19 cellular contexts compared by ENCODE assay signal in the genomic region with DNA sequence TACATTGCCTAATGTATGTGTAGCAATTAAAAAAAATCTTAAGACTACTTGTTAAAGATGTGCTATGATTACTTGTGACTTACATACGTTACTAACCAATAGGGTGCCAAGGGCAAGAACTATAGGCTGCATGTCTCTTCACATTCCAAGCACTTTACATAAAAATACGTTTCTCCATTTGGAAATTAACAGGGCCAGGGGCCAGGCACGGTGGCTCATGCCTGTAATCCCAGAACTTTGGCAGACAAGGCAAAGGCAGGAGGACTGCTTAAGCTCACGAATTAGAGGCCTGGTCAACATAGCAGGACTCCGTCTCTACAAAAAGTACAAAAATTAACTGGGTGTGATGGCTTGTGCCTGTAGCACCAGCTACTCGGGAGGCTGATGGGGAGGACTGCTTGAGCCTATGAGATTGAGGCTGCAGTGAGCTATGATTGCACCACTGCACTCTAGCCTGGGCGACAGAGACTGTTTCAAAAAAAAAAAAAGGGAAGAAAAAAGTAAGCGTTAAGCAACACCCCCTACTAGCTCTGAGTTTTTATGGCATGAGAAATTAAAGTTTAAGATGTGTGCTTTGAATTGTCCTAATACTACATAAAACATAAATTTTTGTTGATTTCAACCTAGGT. TPM values are rescaled to one million over a fixed set of nuclear protein-coding genes. Genes with fewer than 3 reads are reported as not detected.
A peak's percentile ranks its signal among the peaks of the same experiment; 100 is the strongest.
DNase-seq lines count a peak whose midpoint lies in the region; ATAC-seq lines count a peak whose summit lies in the region.
"Had no signal": no experiment of that assay in that cellular context is flagged by ENCODE, and none has a peak within 500 bp of the region (broad histone marks: within the 10 kb centered on the region; RNA-seq: fewer than 3 reads in every experiment).

No MANE protein-coding gene starts in this region.

- no peak overlapping the region for H2AK5ac ChIP-seq in mesenchymal stem cell (ENCODE audit: low read length, severe bottlenecking)

- H3K27me3 ChIP-seq in HUES48 (ENCODE audit: control insufficient read depth, insufficient read depth, low read length) (no peaks in the 10 kb centered on the region), mesenchymal stem cell (ENCODE audit: control insufficient read depth in 1 of 2, insufficient read depth in 1 of 2, low read length in 2 of 2) (no peaks in the 10 kb centered on the region)
- H3K27me3 ChIP-seq: BLaER1 had no signal

- H2BK12ac ChIP-seq in mesenchymal stem cell (ENCODE audit: low read length in 2 of 2): no peak overlapping the region

- intact Hi-C loops in head of caudate nucleus (cut with DNase I): no loop called here

- H4K91ac ChIP-seq in mesenchymal stem cell (ENCODE audit: low read length): no peak overlapping the region

- no peak overlapping the region for H3K18ac ChIP-seq in mesenchymal stem cell (ENCODE audit: low read depth in 1 of 2, low read length in 2 of 2)

- no peak overlapping the region for H2BK5ac ChIP-seq in mesenchymal stem cell (ENCODE audit: low read depth, low read length, poor library complexity, severe bottlenecking)

- no peak overlapping the region for H3K23ac ChIP-seq in mesenchymal stem cell (ENCODE audit: low read length in 2 of 2)

- H3K14ac ChIP-seq in mesenchymal stem cell (ENCODE audit: low read length in 2 of 2): no peak overlapping the region

- H3K27ac ChIP-seq in HUES48 (ENCODE audit: low read depth, low read length): peak overlapping the region; percentile 25
- no peak overlapping the region for H3K27ac ChIP-seq in mesenchymal stem cell (ENCODE audit: low read length, poor library complexity, severe bottlenecking)
- H3K27ac ChIP-seq: 22Rv1, BLaER1 had no signal

- H3K9ac ChIP-seq in HUES48 (ENCODE audit: low read depth, low read length) (no peak overlapping the region), mesenchymal stem cell (ENCODE audit: low read length) (no peak overlapping the region)
- H3K9ac ChIP-seq: BLaER1 had no signal

- no peak overlapping the region for H2BK120ac ChIP-seq in mesenchymal stem cell (ENCODE audit: low read depth, low read length)

- H3K4ac ChIP-seq in mesenchymal stem cell (ENCODE audit: low read depth in 1 of 2, low read length in 2 of 2): no peak overlapping the region

- H2BK15ac ChIP-seq in mesenchymal stem cell (ENCODE audit: low read depth, poor library complexity, severe bottlenecking): no peak overlapping the region

- WGBS in mesenchymal stem cell: 96% methylated on average over 7 of the region's 8 CpGs

- H3K79me1 ChIP-seq in mesenchymal stem cell (replicated peaks; ENCODE audit: low read length, poor library complexity, severe bottlenecking): peaks cover 21% of the 10 kb centered on the region

- H3K4me1 ChIP-seq in HUES48 (ENCODE audit: control insufficient read depth, insufficient read depth, low read length) (0 out of 2 replicates have a peak, but pooled peaks cover 10% of the 10 kb centered on the region), mesenchymal stem cell (ENCODE audit: control insufficient read depth, insufficient read depth, low read depth, low read length) (peaks cover 2% of the 10 kb centered on the region)

- peak; percentile 42 for DNase-seq in activated CD8-positive, alpha-beta memory T cell treated with anti-CD3 and anti-CD28 coated beads for 24 hours
- no peak for DNase-seq in activated CD8-positive, alpha-beta memory T cell treated with anti-CD3 and anti-CD28 coated beads, Interleukin-2, amount 50 U/mL, for 4 hours
- DNase-seq in SKM-1 (lab: John Stamatoyannopoulos, UW; ENCODE audit: unreplicated experiment) (peak; percentile 39), mesenchymal stem cell (no peak), head of caudate nucleus (no peak)
- DNase-seq: activated CD4-positive, alpha-beta T cell treated with anti-CD3 and anti-CD28 coated beads, Interleukin-2, amount 50 U/mL, for 48 hours; amygdala; central memory CD4-positive, alpha-beta T cell; effector CD4-positive, alpha-beta T cell; GDM1; immature natural killer cell; stimulated activated CD4-positive, alpha-beta T cell treated with anti-CD3 and anti-CD28 coated beads, Interleukin-2, amount 100 ng/mL, for 48 hours; SW 1271 had no signal

- ATAC-seq in activated CD4-positive, CD25-positive, alpha-beta regulatory T cell treated with anti-CD3 and anti-CD28 coated beads, Interleukin-2, amount 50 U/mL, for 24 hours: no peak
- no peak for ATAC-seq in GM18867 (IDR thresholded peaks at IDR 0.05; ENCODE audit: unreplicated experiment)

- H3K9me3 ChIP-seq in HUES48 (ENCODE audit: control insufficient read depth, insufficient read depth, low read length) (no peaks in the 10 kb centered on the region), mesenchymal stem cell (ENCODE audit: control insufficient read depth, low read length) (no peaks in the 10 kb centered on the region)
- H3K9me3 ChIP-seq: BLaER1 had no signal

- peak overlapping the region; percentile 42 for H4K8ac ChIP-seq in mesenchymal stem cell (ENCODE audit: low read length)

- H3K36me3 ChIP-seq in HUES48 (ENCODE audit: control insufficient read depth, insufficient read depth, low read length) (peaks cover 88% of the 10 kb centered on the region), mesenchymal stem cell (ENCODE audit: control insufficient read depth in 1 of 2, insufficient read depth in 2 of 2, low read depth in 1 of 2, low read length in 2 of 2) (peaks cover 37 to 79% of the 10 kb centered on the region in 2 experiments)

- H3K4me2 ChIP-seq in mesenchymal stem cell (ENCODE audit: low read length, poor library complexity, severe bottlenecking): no peak overlapping the region
- H3K4me2 ChIP-seq: BLaER1 had no signal

- H2AFZ ChIP-seq in mesenchymal stem cell (ENCODE audit: low read depth, low read length): no peak overlapping the region

- H3K4me3 ChIP-seq in HUES48 (ENCODE audit: low read depth, low read length) (no peak overlapping the region), mesenchymal stem cell (ENCODE audit: insufficient read depth in 1 of 2, low read depth in 1 of 2, low read length in 2 of 2) (no peak overlapping the region)
- H3K4me3 ChIP-seq: BLaER1, lung had no signal

RNA-seq across cellular contexts. Expression of a gene that starts 12.3 kb away (rescaled TPM):
- polyA plus RNA-seq in mesenchymal stem cell (2013, experiment 1 of 2): 42.5 TPM
- polyA plus RNA-seq in mesenchymal stem cell (2013, experiment 2 of 2): 44.5 TPM

RNA-seq across cellular contexts. Expression of a gene that starts 23.0 kb away (rescaled TPM):
- 8.5 TPM for polyA plus RNA-seq in mesenchymal stem cell (2013, experiment 1 of 2)
- 8.1 TPM for polyA plus RNA-seq in mesenchymal stem cell (2013, experiment 2 of 2)

Comparison
In these comparisons a context has a peak if more than half of its experiments do, and no peak if none do; other contexts are left out.
1. DNase-seq: peak in activated CD8-positive, alpha-beta memory T cell treated with anti-CD3 and anti-CD28 coated beads for 24 hours (single experiment) and SKM-1 (single experiment); none in activated CD8-positive, alpha-beta memory T cell treated with anti-CD3 and anti-CD28 coated beads, Interleukin-2, amount 50 U/mL, for 4 hours (single experiment), mesenchymal stem cell (single experiment) and head of caudate nucleus (0 of 42).